Comparison of ENCODE assay signal across 1 cellular context in the genomic region with DNA sequence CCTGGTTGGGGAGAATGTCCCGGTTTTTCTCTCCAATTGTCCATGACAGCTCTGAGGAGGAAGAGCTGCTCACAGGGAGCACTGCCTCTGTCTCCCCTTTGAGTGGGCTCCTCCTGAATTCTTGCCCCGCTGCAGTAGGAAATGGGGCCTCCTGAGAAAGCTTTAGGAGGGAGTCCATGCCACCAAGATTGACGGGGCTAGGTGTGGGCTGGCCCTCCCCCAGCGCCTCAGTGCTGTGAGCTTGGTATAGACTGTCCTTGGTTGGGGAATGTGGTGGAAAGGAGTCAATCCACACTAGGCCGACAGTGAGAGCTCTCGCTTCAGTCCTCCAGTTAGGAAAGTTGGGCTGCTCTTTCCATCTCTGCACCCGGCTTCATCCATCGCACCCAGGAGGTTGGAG.
TF ChIP-seq lines count a peak whose summit lies in the region.

No MANE protein-coding gene starts in this region.

TF ChIP-seq in K562, 482 proteins besides CTCF, POLR2A, EP300 and RAD21:
- TF ChIP-seq ZNF263 (CRISPR knock-in tag; IDR thresholded peaks at IDR 0.05; ENCODE audit: borderline replicate concordance) (0 out of 2 replicates have a peak, but pooled peaks have one; percentile 26), MCM7 (IDR thresholded peaks at IDR 0.05) (no peak)
